ENCODE assay signal across 14 cellular contexts in the genomic region with DNA sequence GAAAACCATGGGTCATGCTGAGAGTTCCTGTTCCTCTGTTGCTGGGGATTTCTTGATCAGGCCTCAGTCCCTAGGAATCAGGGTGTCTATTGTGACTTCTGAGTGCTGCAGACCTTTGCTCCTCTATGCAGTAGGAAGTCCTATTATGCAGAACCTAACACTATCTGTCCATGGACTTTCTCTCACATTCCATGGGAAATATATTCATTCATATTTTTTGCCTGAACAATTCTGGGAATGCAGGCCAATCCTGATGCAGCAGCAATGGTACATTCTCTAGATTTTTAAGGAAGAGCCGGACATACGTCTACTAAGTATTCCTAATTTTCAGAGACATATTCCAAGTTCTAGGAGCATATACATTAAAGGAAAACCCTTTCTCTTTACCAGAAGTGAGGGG.
A peak's percentile ranks its signal among the peaks of the same experiment; 100 is the strongest.
DNase-seq lines count a peak whose midpoint lies in the region; ATAC-seq and TF ChIP-seq lines count a peak whose summit lies in the region.
"Had no signal": no experiment of that assay in that cellular context is flagged by ENCODE, and none has a peak within 500 bp of the region (broad histone marks: within the 10 kb centered on the region; RNA-seq: fewer than 3 reads in every experiment).

No MANE protein-coding gene starts in this region.

- H3K4me3 Mint-ChIP-seq in HFFc6 (peak overlapping the region; percentile 56), chondrocyte (ENCODE audit: unreplicated experiment) (no peak overlapping the region), osteocyte (ENCODE audit: unreplicated experiment) (no peak overlapping the region)
- H3K4me3 Mint-ChIP-seq in activated CD4-positive, alpha-beta memory T cell treated with anti-CD3 and anti-CD28 coated beads, Interleukin-2, amount 10 ng/mL, durations not matched to agents 7 days and 5 days = no peak overlapping the region
- H3K4me3 Mint-ChIP-seq: CD4-positive, alpha-beta T cell; H9 had no signal

- no peak for TF ChIP-seq CTCF in HFFc6 (IDR thresholded peaks at IDR 0.05)
- no peak for TF ChIP-seq CTCF in chondrocyte (IDR thresholded peaks at IDR 0.05)
- TF ChIP-seq CTCF in osteocyte (IDR thresholded peaks at IDR 0.05) = no peak

- CTCF ChIA-PET in activated CD4-positive, alpha-beta memory T cell treated with anti-CD3 and anti-CD28 coated beads, Interleukin-2, amount 10 ng/mL, durations not matched to agents 7 days and 5 days (lab: Charles Lee) = no interaction called here

- H3K4me1 Mint-ChIP-seq in HFFc6 (ENCODE audit: low read depth) (peaks cover 83% of the 10 kb centered on the region), chondrocyte (ENCODE audit: low read depth) (peaks cover 80% of the 10 kb centered on the region), osteocyte (ENCODE audit: unreplicated experiment) (peaks cover 81% of the 10 kb centered on the region)
- H3K4me1 Mint-ChIP-seq in activated CD4-positive, alpha-beta memory T cell treated with anti-CD3 and anti-CD28 coated beads, Interleukin-2, amount 10 ng/mL, durations not matched to agents 7 days and 5 days = peaks cover 5% of the 10 kb centered on the region
- H3K4me1 Mint-ChIP-seq: H9 had no signal

- H3K27me3 Mint-ChIP-seq in HFFc6 (ENCODE audit: insufficient read depth) = no peaks in the 10 kb centered on the region
- no peaks in the 10 kb centered on the region for H3K27me3 Mint-ChIP-seq in chondrocyte (ENCODE audit: low read depth)
- H3K27me3 Mint-ChIP-seq in osteocyte (ENCODE audit: unreplicated experiment) = no peaks in the 10 kb centered on the region
- H3K27me3 Mint-ChIP-seq in activated CD4-positive, alpha-beta memory T cell treated with anti-CD3 and anti-CD28 coated beads, Interleukin-2, amount 10 ng/mL, durations not matched to agents 7 days and 5 days = no peaks in the 10 kb centered on the region
- H3K27me3 Mint-ChIP-seq: CD4-positive, alpha-beta T cell had no signal

- H3K27ac Mint-ChIP-seq in HFFc6 (peak overlapping the region; percentile 98), chondrocyte (ENCODE audit: unreplicated experiment) (peak overlapping the region; percentile 88), osteocyte (ENCODE audit: unreplicated experiment) (peak overlapping the region; percentile 99)
- no peak overlapping the region for H3K27ac Mint-ChIP-seq in activated CD4-positive, alpha-beta memory T cell treated with anti-CD3 and anti-CD28 coated beads, Interleukin-2, amount 10 ng/mL, durations not matched to agents 7 days and 5 days
- H3K27ac Mint-ChIP-seq: CD4-positive, alpha-beta T cell had no signal

- no peaks in the 10 kb centered on the region for H3K9me3 Mint-ChIP-seq in HFFc6
- no peaks in the 10 kb centered on the region for H3K9me3 Mint-ChIP-seq in chondrocyte (ENCODE audit: low read depth)
- H3K9me3 Mint-ChIP-seq in osteocyte (ENCODE audit: unreplicated experiment) = peaks cover 5% of the 10 kb centered on the region
- no peaks in the 10 kb centered on the region for H3K9me3 Mint-ChIP-seq in activated CD4-positive, alpha-beta memory T cell treated with anti-CD3 and anti-CD28 coated beads, Interleukin-2, amount 10 ng/mL, durations not matched to agents 7 days and 5 days
- H3K9me3 Mint-ChIP-seq: CD4-positive, alpha-beta T cell; H9 had no signal

- DNase-seq in EH (ENCODE audit: low read depth) (peak; percentile 54), HFFc6 (no peak), chondrocyte (ENCODE audit: low spot score) (no peak), osteocyte (ENCODE audit: extremely low spot score, unreplicated experiment) (no peak), T1000 (lab: John Stamatoyannopoulos, UW) (no peak)
- no peak for DNase-seq in activated CD4-positive, alpha-beta memory T cell treated with anti-CD3 and anti-CD28 coated beads, Interleukin-2, amount 10 ng/mL, durations not matched to agents 7 days and 5 days
- DNase-seq: AML-193; Caco-2; CD4-positive, alpha-beta T cell; DND-41; GDM1; GOT3; H9 had no signal

- H3K36me3 Mint-ChIP-seq in HFFc6 (ENCODE audit: low read depth) = peaks cover 4% of the 10 kb centered on the region
- H3K36me3 Mint-ChIP-seq in chondrocyte (ENCODE audit: low read depth) = no peaks in the 10 kb centered on the region
- peaks cover 4% of the 10 kb centered on the region for H3K36me3 Mint-ChIP-seq in osteocyte (ENCODE audit: unreplicated experiment)
- no peaks in the 10 kb centered on the region for H3K36me3 Mint-ChIP-seq in activated CD4-positive, alpha-beta memory T cell treated with anti-CD3 and anti-CD28 coated beads, Interleukin-2, amount 10 ng/mL, durations not matched to agents 7 days and 5 days (ENCODE audit: low read depth)

- POLR2A ChIA-PET in activated CD4-positive, alpha-beta memory T cell treated with anti-CD3 and anti-CD28 coated beads, Interleukin-2, amount 10 ng/mL, durations not matched to agents 7 days and 5 days (lab: Charles Lee) = no interaction called here

- ATAC-seq in HG03565 (IDR thresholded peaks at IDR 0.05; ENCODE audit: unreplicated experiment) = no peak
